ENCODE assay signal across 1 cellular context in the genomic region with DNA sequence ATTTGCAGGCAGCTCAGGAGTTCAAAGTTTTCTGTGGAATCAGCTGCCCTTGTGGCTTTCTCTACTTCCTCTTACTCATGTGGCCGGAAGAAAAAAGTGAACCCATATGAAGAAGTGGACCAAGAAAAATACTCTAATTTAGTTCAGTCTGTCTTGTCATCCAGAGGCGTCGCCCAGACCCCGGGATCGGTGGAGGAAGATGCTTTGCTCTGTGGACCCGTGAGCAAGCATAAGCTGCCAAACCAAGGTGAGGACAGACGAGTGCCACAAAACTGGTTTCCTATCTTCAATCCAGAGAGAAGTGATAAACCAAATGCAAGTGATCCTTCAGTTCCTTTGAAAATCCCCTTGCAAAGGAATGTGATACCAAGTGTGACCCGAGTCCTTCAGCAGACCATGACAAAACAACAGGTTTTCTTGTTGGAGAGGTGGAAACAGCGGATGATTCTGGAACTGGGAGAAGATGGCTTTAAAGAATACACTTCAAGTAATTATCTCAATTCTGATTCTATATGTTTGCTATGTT.
TF ChIP-seq lines count a peak whose summit lies in the region.

No MANE protein-coding gene starts in this region.

TF ChIP-seq in HepG2, 621 proteins besides CTCF, POLR2A, EP300 and RAD21 (continued from another document and continues in another):
- TF ChIP-seq, protein P1, sequence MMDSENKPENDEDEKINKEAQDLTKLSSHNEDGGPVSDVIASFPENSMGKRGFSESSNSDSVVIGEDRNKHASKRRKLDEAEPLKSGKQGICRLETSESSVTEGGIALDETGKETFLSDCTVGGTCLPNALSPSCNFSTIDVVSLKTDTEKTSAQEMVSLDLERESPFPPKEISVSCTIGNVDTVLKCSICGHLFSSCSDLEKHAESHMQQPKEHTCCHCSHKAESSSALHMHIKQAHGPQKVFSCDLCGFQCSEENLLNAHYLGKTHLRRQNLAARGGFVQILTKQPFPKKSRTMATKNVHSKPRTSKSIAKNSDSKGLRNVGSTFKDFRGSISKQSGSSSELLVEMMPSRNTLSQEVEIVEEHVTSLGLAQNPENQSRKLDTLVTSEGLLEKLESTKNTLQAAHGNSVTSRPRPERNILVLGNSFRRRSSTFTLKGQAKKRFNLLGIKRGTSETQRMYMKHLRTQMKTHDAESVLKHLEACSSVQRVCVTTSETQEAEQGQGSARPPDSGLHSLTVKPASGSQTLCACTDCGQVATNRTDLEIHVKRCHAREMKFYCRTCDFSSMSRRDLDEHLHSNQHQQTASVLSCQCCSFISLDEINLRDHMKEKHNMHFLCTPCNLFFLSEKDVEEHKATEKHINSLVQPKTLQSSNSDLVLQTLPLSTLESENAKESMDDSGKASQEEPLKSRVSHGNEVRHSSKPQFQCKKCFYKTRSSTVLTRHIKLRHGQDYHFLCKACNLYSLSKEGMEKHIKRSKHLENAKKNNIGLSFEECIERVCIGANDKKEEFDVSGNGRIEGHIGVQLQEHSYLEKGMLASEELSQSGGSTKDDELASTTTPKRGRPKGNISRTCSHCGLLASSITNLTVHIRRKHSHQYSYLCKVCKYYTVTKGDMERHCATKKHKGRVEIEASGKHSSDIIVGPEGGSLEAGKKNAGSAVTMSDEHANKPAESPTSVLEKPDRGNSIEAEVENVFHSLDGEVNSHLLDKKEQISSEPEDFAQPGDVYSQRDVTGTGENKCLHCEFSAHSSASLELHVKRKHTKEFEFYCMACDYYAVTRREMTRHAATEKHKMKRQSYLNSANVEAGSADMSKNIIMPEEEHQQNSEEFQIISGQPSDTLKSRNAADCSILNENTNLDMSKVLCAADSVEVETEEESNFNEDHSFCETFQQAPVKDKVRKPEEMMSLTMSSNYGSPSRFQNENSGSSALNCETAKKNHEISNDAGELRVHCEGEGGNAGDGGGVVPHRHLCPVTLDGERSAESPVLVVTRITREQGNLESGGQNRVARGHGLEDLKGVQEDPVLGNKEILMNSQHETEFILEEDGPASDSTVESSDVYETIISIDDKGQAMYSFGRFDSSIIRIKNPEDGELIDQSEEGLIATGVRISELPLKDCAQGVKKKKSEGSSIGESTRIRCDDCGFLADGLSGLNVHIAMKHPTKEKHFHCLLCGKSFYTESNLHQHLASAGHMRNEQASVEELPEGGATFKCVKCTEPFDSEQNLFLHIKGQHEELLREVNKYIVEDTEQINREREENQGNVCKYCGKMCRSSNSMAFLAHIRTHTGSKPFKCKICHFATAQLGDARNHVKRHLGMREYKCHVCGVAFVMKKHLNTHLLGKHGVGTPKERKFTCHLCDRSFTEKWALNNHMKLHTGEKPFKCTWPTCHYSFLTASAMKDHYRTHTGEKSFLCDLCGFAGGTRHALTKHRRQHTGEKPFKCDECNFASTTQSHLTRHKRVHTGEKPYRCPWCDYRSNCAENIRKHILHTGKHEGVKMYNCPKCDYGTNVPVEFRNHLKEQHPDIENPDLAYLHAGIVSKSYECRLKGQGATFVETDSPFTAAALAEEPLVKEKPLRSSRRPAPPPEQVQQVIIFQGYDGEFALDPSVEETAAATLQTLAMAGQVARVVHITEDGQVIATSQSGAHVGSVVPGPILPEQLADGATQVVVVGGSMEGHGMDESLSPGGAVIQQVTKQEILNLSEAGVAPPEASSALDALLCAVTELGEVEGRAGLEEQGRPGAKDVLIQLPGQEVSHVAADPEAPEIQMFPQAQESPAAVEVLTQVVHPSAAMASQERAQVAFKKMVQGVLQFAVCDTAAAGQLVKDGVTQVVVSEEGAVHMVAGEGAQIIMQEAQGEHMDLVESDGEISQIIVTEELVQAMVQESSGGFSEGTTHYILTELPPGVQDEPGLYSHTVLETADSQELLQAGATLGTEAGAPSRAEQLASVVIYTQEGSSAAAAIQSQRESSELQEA (CRISPR knock-in tag; IDR thresholded peaks at IDR 0.05; ENCODE audit: not compliant biosample characterization): no peak
- TF ChIP-seq, protein P2, sequence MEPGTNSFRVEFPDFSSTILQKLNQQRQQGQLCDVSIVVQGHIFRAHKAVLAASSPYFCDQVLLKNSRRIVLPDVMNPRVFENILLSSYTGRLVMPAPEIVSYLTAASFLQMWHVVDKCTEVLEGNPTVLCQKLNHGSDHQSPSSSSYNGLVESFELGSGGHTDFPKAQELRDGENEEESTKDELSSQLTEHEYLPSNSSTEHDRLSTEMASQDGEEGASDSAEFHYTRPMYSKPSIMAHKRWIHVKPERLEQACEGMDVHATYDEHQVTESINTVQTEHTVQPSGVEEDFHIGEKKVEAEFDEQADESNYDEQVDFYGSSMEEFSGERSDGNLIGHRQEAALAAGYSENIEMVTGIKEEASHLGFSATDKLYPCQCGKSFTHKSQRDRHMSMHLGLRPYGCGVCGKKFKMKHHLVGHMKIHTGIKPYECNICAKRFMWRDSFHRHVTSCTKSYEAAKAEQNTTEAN (CRISPR knock-in tag; conservative IDR thresholded peaks at IDR 0.05): 0 out of 2 replicates have a peak, but pooled peaks have one; percentile 9
- no peak for TF ChIP-seq ZNF296 (CRISPR knock-in tag; conservative IDR thresholded peaks at IDR 0.05)
- no peak for TF ChIP-seq RFX5 (IDR thresholded peaks at IDR 0.05; ENCODE audit: low read depth, low read length)
- TF ChIP-seq ONECUT2 (CRISPR knock-in tag; IDR thresholded peaks at IDR 0.05): no peak
- peak; percentile 40; the same call in 1 of the 2 replicates for TF ChIP-seq HNF4G (IDR thresholded peaks at IDR 0.05; ENCODE audit: borderline replicate concordance, low read depth, low read length)
- TF ChIP-seq HNF4G (CRISPR knock-in tag; IDR thresholded peaks at IDR 0.05; ENCODE audit: borderline replicate concordance, low read depth): no peak
- TF ChIP-seq, protein P3, sequence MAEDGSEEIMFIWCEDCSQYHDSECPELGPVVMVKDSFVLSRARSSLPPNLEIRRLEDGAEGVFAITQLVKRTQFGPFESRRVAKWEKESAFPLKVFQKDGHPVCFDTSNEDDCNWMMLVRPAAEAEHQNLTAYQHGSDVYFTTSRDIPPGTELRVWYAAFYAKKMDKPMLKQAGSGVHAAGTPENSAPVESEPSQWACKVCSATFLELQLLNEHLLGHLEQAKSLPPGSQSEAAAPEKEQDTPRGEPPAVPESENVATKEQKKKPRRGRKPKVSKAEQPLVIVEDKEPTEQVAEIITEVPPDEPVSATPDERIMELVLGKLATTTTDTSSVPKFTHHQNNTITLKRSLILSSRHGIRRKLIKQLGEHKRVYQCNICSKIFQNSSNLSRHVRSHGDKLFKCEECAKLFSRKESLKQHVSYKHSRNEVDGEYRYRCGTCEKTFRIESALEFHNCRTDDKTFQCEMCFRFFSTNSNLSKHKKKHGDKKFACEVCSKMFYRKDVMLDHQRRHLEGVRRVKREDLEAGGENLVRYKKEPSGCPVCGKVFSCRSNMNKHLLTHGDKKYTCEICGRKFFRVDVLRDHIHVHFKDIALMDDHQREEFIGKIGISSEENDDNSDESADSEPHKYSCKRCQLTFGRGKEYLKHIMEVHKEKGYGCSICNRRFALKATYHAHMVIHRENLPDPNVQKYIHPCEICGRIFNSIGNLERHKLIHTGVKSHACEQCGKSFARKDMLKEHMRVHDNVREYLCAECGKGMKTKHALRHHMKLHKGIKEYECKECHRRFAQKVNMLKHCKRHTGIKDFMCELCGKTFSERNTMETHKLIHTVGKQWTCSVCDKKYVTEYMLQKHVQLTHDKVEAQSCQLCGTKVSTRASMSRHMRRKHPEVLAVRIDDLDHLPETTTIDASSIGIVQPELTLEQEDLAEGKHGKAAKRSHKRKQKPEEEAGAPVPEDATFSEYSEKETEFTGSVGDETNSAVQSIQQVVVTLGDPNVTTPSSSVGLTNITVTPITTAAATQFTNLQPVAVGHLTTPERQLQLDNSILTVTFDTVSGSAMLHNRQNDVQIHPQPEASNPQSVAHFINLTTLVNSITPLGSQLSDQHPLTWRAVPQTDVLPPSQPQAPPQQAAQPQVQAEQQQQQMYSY (CRISPR knock-in tag; IDR thresholded peaks at IDR 0.05): no peak
- TF ChIP-seq PPARG (CRISPR knock-in tag; conservative IDR thresholded peaks at IDR 0.05): peak; percentile 5; the same call in 1 of the 2 replicates
- TF ChIP-seq SP2 (CRISPR knock-in tag; IDR thresholded peaks at IDR 0.05): no peak
- TF ChIP-seq, protein P4, sequence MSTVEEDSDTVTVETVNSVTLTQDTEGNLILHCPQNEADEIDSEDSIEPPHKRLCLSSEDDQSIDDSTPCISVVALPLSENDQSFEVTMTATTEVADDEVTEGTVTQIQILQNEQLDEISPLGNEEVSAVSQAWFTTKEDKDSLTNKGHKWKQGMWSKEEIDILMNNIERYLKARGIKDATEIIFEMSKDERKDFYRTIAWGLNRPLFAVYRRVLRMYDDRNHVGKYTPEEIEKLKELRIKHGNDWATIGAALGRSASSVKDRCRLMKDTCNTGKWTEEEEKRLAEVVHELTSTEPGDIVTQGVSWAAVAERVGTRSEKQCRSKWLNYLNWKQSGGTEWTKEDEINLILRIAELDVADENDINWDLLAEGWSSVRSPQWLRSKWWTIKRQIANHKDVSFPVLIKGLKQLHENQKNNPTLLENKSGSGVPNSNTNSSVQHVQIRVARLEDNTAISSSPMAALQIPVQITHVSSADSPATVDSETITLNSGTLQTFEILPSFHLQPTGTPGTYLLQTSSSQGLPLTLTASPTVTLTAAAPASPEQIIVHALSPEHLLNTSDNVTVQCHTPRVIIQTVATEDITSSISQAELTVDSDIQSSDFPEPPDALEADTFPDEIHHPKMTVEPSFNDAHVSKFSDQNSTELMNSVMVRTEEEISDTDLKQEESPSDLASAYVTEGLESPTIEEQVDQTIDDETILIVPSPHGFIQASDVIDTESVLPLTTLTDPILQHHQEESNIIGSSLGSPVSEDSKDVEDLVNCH (CRISPR knock-in tag; IDR thresholded peaks at IDR 0.05): no peak
- TF ChIP-seq, protein P5, sequence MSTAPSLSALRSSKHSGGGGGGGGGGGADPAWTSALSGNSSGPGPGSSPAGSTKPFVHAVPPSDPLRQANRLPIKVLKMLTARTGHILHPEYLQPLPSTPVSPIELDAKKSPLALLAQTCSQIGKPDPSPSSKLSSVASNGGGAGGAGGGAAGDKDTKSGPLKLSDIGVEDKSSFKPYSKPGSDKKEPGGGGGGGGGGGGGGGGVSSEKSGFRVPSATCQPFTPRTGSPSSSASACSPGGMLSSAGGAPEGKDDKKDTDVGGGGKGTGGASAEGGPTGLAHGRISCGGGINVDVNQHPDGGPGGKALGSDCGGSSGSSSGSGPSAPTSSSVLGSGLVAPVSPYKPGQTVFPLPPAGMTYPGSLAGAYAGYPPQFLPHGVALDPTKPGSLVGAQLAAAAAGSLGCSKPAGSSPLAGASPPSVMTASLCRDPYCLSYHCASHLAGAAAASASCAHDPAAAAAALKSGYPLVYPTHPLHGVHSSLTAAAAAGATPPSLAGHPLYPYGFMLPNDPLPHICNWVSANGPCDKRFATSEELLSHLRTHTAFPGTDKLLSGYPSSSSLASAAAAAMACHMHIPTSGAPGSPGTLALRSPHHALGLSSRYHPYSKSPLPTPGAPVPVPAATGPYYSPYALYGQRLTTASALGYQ (CRISPR knock-in tag; IDR thresholded peaks at IDR 0.05): 0 out of 2 replicates have a peak, but pooled peaks have one; percentile 29
- no peak for TF ChIP-seq REPIN1 (CRISPR knock-in tag; IDR thresholded peaks at IDR 0.05; ENCODE audit: borderline replicate concordance, low read depth)
- TF ChIP-seq, protein P6, sequence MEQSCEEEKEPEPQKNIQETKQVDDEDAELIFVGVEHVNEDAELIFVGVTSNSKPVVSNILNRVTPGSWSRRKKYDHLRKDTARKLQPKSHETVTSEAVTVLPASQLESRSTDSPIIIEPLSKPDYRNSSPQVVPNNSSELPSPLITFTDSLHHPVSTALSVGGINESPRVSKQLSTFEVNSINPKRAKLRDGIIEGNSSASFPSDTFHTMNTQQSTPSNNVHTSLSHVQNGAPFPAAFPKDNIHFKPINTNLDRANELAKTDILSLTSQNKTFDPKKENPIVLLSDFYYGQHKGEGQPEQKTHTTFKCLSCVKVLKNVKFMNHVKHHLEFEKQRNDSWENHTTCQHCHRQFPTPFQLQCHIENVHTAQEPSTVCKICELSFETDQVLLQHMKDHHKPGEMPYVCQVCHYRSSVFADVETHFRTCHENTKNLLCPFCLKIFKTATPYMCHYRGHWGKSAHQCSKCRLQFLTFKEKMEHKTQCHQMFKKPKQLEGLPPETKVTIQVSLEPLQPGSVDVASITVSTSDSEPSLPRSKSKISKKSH (CRISPR knock-in tag; IDR thresholded peaks at IDR 0.05; ENCODE audit: borderline replicate concordance): no peak
- TF ChIP-seq RORA (CRISPR knock-in tag; IDR thresholded peaks at IDR 0.05): no peak
- TF ChIP-seq ZNF12 (CRISPR knock-in tag; IDR thresholded peaks at IDR 0.05): no peak
- 0 out of 2 replicates have a peak, but pooled peaks have one; percentile 43 for TF ChIP-seq ZNF33A (CRISPR knock-in tag; IDR thresholded peaks at IDR 0.05; ENCODE audit: borderline replicate concordance)
- TF ChIP-seq ERF (CRISPR knock-in tag; IDR thresholded peaks at IDR 0.05): no peak
- no peak for TF ChIP-seq ZNF562 (CRISPR knock-in tag; IDR thresholded peaks at IDR 0.05; ENCODE audit: borderline replicate concordance)
- no peak for TF ChIP-seq ZFX (CRISPR knock-in tag; IDR thresholded peaks at IDR 0.05; ENCODE audit: low read depth)
- no peak for TF ChIP-seq STAG1 (CRISPR knock-in tag; IDR thresholded peaks at IDR 0.05)
- TF ChIP-seq ZFAT (CRISPR knock-in tag; conservative IDR thresholded peaks at IDR 0.05): peak; percentile 98
- no peak for TF ChIP-seq TCF7 (IDR thresholded peaks at IDR 0.05; ENCODE audit: low read depth)
- no peak for TF ChIP-seq ZBTB1 (CRISPR knock-in tag; IDR thresholded peaks at IDR 0.05; ENCODE audit: borderline replicate concordance)
- no peak for TF ChIP-seq ZNF207 (IDR thresholded peaks at IDR 0.05; ENCODE audit: borderline replicate concordance)
- TF ChIP-seq SMC3 (IDR thresholded peaks at IDR 0.05; ENCODE audit: low read length): no peak
- TF ChIP-seq RBFOX2 (IDR thresholded peaks at IDR 0.05; ENCODE audit: low read depth, low read length): no peak
- TF ChIP-seq ZNF776 (CRISPR knock-in tag; IDR thresholded peaks at IDR 0.05): no peak
- no peak for TF ChIP-seq FOXM1 (CRISPR knock-in tag; IDR thresholded peaks at IDR 0.05)
- no peak for TF ChIP-seq JUND (CRISPR knock-in tag; IDR thresholded peaks at IDR 0.05)
- TF ChIP-seq ZNF670 (CRISPR knock-in tag; IDR thresholded peaks at IDR 0.05; ENCODE audit: borderline replicate concordance): 0 out of 2 replicates have a peak, but pooled peaks have one; percentile 47
- TF ChIP-seq KLF15 (CRISPR knock-in tag; IDR thresholded peaks at IDR 0.05; ENCODE audit: borderline replicate concordance): no peak
- no peak for TF ChIP-seq KLF6 (CRISPR knock-in tag; IDR thresholded peaks at IDR 0.05)
- TF ChIP-seq CCAR2 (optimal IDR thresholded peaks at IDR 0.05; ENCODE audit: low read depth, low read length): no peak
- TF ChIP-seq GATA4 (IDR thresholded peaks at IDR 0.05; ENCODE audit: borderline replicate concordance, low read depth): 0 out of 2 replicates have a peak, but pooled peaks have one; percentile 35
- TF ChIP-seq, protein P7, sequence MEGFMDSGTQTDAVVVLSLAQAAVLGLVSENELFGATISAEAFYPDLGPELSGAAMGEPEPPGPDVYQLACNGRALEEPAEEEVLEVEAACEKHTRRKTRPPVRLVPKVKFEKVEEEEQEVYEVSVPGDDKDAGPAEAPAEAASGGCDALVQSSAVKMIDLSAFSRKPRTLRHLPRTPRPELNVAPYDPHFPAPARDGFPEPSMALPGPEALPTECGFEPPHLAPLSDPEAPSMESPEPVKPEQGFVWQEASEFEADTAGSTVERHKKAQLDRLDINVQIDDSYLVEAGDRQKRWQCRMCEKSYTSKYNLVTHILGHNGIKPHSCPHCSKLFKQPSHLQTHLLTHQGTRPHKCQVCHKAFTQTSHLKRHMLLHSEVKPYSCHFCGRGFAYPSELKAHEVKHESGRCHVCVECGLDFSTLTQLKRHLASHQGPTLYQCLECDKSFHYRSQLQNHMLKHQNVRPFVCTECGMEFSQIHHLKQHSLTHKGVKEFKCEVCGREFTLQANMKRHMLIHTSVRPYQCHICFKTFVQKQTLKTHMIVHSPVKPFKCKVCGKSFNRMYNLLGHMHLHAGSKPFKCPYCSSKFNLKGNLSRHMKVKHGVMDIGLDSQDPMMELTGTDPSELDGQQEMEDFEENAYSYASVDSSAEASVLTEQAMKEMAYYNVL (CRISPR knock-in tag; IDR thresholded peaks at IDR 0.05; ENCODE audit: borderline replicate concordance): no peak
- no peak for TF ChIP-seq ZFP90 (CRISPR knock-in tag; IDR thresholded peaks at IDR 0.05; ENCODE audit: borderline replicate concordance)
- TF ChIP-seq ZNF644 (CRISPR knock-in tag; IDR thresholded peaks at IDR 0.05; ENCODE audit: low read depth): no peak
